8 cellular contexts compared by ENCODE assay signal in the genomic region with DNA sequence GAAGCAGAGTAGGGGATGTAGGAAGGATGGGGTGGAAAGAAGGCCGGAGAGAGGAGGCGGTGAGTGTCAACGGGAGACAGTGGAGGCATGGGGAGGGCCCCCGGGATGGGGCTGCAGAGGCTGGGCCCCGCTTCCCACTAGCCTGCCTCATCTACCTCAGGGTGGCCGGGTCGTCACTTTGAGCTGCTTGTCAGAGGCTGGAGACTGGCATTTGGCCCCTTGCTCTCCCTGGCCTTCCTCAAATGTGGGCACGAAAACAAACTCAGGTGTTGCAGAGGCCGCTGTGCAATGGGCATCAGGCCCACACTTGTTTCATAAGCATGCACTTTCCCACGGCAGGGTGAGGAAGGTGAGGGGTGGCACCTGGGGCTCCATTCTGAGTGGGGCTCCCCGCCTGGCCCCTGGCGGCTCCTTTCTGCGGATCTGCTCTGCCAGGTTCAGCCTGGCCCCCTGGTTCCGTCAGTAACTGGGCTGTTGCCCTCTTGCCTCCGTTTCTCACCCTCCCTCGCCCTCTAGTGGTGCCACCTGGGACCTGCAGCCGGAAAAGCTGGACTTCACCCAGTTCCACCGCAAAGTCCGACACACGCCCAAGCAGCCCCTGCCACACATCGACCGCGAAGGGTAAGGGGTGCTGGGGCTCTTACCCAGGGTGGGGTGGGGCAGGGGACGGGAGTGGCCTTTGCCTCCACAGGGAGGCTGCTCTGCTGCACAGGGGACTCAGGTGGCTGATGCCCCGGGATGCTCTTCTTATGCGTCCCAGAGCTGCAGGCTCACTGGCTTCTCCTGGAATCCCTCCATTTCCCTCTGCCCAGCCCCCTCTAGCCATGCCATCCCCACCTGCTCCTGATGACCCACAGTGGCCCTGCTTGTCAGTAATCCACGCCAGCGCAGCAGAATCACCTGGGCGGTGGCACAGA.
DNase-seq lines count a peak whose midpoint lies in the region; ATAC-seq and TF ChIP-seq lines count a peak whose summit lies in the region.

No MANE protein-coding gene starts in this region.

- H3K79me2 ChIP-seq in HCT116 (ENCODE audit: insufficient read depth, low read length): no peaks in the 10 kb centered on the region

- no peak overlapping the region for H3K27ac ChIP-seq in HCT116 (ENCODE audit: low read depth, low read length)

- H3K9ac ChIP-seq in HCT116 (ENCODE audit: low read length) (no peak overlapping the region), adipocyte (ENCODE audit: low read length) (no peak overlapping the region)

- H3K36me3 ChIP-seq in HCT116 (ENCODE audit: control insufficient read depth in 1 of 2, insufficient read depth in 2 of 2, low read length in 2 of 2) (no peaks in the 10 kb centered on the region; a peak in 1 of 4 replicates), adipocyte (ENCODE audit: control insufficient read depth, insufficient read depth, low read length, severe bottlenecking) (peaks cover 41% of the 10 kb centered on the region)

- H3K4me2 ChIP-seq in HCT116 (ENCODE audit: low read length): no peak overlapping the region

- TF ChIP-seq POLR2A in HCT116 (IDR thresholded peaks at IDR 0.05; ENCODE audit: borderline replicate concordance, extremely low read depth, insufficient read depth, insufficient read length): no peak

- H3K27me3 ChIP-seq in HCT116 (ENCODE audit: insufficient read depth, low read length): no peaks in the 10 kb centered on the region
- H3K27me3 ChIP-seq in adipocyte (replicated peaks; ENCODE audit: control insufficient read depth, insufficient read depth, low read length): no peaks in the 10 kb centered on the region

- H3K9me2 ChIP-seq in HCT116 (ENCODE audit: insufficient read depth): no peaks in the 10 kb centered on the region

- TF ChIP-seq CTCF in HCT116 (IDR thresholded peaks at IDR 0.05 in 2 of 3, conservative IDR thresholded peaks at IDR 0.05 in 1 of 3; ENCODE audit: borderline replicate concordance in 1 of 3, insufficient read depth in 1 of 3, low read depth in 2 of 3, low read length in 2 of 3): peak; percentile 64 to 89 (median 86); a peak in 5 of 6 replicates

- intact Hi-C loops in HCT116 (cut with micrococcal nuclease) (loop anchor here (1.0 to 10.0 kb wide), 4 partner anchors 129 to 642 kb away; a partner anchor contains a TSS), left ventricle myocardium superior (cut with micrococcal nuclease) (loop anchor here (5.0 kb wide), 1 partner anchor 187 kb away; no protein-coding TSS in a partner anchor)

- RAD21 ChIA-PET in HCT116 (lab: Charles Lee; ENCODE audit: low non-redundant PET in 1 of 2, low total read pairs in 2 of 2, uncharacterized antibody in 2 of 2, unreplicated experiment in 2 of 2): no interaction called here

- TF ChIP-seq RAD21 in HCT116 (IDR thresholded peaks at IDR 0.05; ENCODE audit: low read depth): peak; percentile 84

- H3K4me3 ChIP-seq in HCT116 (replicated peaks in 1 of 2; ENCODE audit: low read depth in 1 of 2, low read length in 2 of 2) (no peak overlapping the region), adipocyte (ENCODE audit: low read length) (no peak overlapping the region)

- H4K20me1 ChIP-seq in HCT116 (ENCODE audit: insufficient read depth): no peaks in the 10 kb centered on the region

- ATAC-seq in HCT116 (peak; percentile 72), SK-N-SH treated with all-trans-retinoic acid at 6 μM for 48 hours (peak; percentile 24), left ventricle myocardium superior (peak; percentile 70), GM21515 (IDR thresholded peaks at IDR 0.05; ENCODE audit: unreplicated experiment) (no peak), HG02840 (IDR thresholded peaks at IDR 0.05; ENCODE audit: low FRiP score, unreplicated experiment) (no peak)

- H3K4me1 ChIP-seq in HCT116 (ENCODE audit: control insufficient read depth in 1 of 2, insufficient read depth in 2 of 2, low read length in 2 of 2): peaks cover 22 to 27% of the 10 kb centered on the region in 2 experiments
- peaks cover 10% of the 10 kb centered on the region for H3K4me1 ChIP-seq in adipocyte (ENCODE audit: control insufficient read depth, insufficient read depth, low read length)

- CTCF ChIA-PET in HCT116 (lab: Charles Lee): interaction anchor here (1.0 to 3.3 kb wide), 4 partner anchors 59 to 190 kb away, joined by 3 to 28 read pairs (median 4); no protein-coding TSS in a partner anchor

- no peak overlapping the region for H2AFZ ChIP-seq in HCT116 (ENCODE audit: low read depth, low read length, poor library complexity, severe bottlenecking)

- H3K9me3 ChIP-seq in HCT116 (ENCODE audit: control insufficient read depth in 1 of 2, insufficient read depth in 1 of 2, low read depth in 1 of 2, low read length in 2 of 2) (no peaks in the 10 kb centered on the region), adipocyte (ENCODE audit: control insufficient read depth, low read length) (peaks cover 6% of the 10 kb centered on the region)

- no TSS peak for BruUV-seq in HCT116 (replicated peaks; lab: Mats Ljungman, UMichigan)

- POLR2A ChIA-PET in HCT116 (lab: Charles Lee): no interaction called here

- peak in 13 of 14 donors; percentile 18 to 77 (median 40) for DNase-seq in C1 segment of cervical spinal cord (lab: John Stamatoyannopoulos, UW)
- no peak for DNase-seq in HCT116 (ENCODE audit: low read depth, low spot score)
- DNase-seq in adipocyte (ENCODE audit: low read depth): peak; percentile 81
- DNase-seq in left ventricle myocardium superior: peak; percentile 80
- peak; percentile 86 for DNase-seq in retina

TF ChIP-seq in HCT116, 20 proteins besides CTCF, POLR2A, EP300 and RAD21 (continues in another document):
- TF ChIP-seq FOSL1 (IDR thresholded peaks at IDR 0.05; ENCODE audit: low read depth): no peak
- no peak for TF ChIP-seq POLR2AphosphoS5 (IDR thresholded peaks at IDR 0.05; ENCODE audit: low read depth, low read length)
- no peak for TF ChIP-seq SIN3A (IDR thresholded peaks at IDR 0.05; ENCODE audit: low read depth)
- TF ChIP-seq, protein P1, sequence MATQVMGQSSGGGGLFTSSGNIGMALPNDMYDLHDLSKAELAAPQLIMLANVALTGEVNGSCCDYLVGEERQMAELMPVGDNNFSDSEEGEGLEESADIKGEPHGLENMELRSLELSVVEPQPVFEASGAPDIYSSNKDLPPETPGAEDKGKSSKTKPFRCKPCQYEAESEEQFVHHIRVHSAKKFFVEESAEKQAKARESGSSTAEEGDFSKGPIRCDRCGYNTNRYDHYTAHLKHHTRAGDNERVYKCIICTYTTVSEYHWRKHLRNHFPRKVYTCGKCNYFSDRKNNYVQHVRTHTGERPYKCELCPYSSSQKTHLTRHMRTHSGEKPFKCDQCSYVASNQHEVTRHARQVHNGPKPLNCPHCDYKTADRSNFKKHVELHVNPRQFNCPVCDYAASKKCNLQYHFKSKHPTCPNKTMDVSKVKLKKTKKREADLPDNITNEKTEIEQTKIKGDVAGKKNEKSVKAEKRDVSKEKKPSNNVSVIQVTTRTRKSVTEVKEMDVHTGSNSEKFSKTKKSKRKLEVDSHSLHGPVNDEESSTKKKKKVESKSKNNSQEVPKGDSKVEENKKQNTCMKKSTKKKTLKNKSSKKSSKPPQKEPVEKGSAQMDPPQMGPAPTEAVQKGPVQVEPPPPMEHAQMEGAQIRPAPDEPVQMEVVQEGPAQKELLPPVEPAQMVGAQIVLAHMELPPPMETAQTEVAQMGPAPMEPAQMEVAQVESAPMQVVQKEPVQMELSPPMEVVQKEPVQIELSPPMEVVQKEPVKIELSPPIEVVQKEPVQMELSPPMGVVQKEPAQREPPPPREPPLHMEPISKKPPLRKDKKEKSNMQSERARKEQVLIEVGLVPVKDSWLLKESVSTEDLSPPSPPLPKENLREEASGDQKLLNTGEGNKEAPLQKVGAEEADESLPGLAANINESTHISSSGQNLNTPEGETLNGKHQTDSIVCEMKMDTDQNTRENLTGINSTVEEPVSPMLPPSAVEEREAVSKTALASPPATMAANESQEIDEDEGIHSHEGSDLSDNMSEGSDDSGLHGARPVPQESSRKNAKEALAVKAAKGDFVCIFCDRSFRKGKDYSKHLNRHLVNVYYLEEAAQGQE (IDR thresholded peaks at IDR 0.05; ENCODE audit: low read depth): no peak
- no peak for TF ChIP-seq CEBPB (IDR thresholded peaks at IDR 0.05; ENCODE audit: low read depth)
- TF ChIP-seq ELF1 (IDR thresholded peaks at IDR 0.05; ENCODE audit: borderline replicate concordance, low read depth): no peak
- TF ChIP-seq SP1 (IDR thresholded peaks at IDR 0.05; ENCODE audit: low read depth): no peak
- no peak for TF ChIP-seq ZFX (IDR thresholded peaks at IDR 0.05)

TF ChIP-seq in SK-N-SH treated with all-trans-retinoic acid at 6 μM for 48 hours, 23 proteins besides CTCF, POLR2A, EP300 and RAD21:
- TF ChIP-seq ZNF70 (CRISPR knock-in tag; IDR thresholded peaks at IDR 0.05): no peak
- no peak for TF ChIP-seq SNAI2 (CRISPR knock-in tag; IDR thresholded peaks at IDR 0.05)
- TF ChIP-seq, protein P2, sequence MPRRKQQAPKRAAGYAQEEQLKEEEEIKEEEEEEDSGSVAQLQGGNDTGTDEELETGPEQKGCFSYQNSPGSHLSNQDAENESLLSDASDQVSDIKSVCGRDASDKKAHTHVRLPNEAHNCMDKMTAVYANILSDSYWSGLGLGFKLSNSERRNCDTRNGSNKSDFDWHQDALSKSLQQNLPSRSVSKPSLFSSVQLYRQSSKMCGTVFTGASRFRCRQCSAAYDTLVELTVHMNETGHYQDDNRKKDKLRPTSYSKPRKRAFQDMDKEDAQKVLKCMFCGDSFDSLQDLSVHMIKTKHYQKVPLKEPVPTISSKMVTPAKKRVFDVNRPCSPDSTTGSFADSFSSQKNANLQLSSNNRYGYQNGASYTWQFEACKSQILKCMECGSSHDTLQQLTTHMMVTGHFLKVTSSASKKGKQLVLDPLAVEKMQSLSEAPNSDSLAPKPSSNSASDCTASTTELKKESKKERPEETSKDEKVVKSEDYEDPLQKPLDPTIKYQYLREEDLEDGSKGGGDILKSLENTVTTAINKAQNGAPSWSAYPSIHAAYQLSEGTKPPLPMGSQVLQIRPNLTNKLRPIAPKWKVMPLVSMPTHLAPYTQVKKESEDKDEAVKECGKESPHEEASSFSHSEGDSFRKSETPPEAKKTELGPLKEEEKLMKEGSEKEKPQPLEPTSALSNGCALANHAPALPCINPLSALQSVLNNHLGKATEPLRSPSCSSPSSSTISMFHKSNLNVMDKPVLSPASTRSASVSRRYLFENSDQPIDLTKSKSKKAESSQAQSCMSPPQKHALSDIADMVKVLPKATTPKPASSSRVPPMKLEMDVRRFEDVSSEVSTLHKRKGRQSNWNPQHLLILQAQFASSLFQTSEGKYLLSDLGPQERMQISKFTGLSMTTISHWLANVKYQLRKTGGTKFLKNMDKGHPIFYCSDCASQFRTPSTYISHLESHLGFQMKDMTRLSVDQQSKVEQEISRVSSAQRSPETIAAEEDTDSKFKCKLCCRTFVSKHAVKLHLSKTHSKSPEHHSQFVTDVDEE (CRISPR knock-in tag; IDR thresholded peaks at IDR 0.05): no peak
- TF ChIP-seq PPARA (CRISPR knock-in tag; IDR thresholded peaks at IDR 0.05; ENCODE audit: borderline replicate concordance): no peak
- TF ChIP-seq ISL1 (CRISPR knock-in tag; IDR thresholded peaks at IDR 0.05): no peak
- TF ChIP-seq TOX (CRISPR knock-in tag; IDR thresholded peaks at IDR 0.05; ENCODE audit: borderline replicate concordance): no peak

Comparison
In these comparisons a context has a peak if more than half of its experiments do, and no peak if none do; other contexts are left out.
1. ATAC-seq: peak in HCT116 (single experiment), SK-N-SH treated with all-trans-retinoic acid at 6 μM for 48 hours (single experiment) and left ventricle myocardium superior (single experiment); none in GM21515 (single experiment) and HG02840 (single experiment).